Comparison of ENCODE assay signal across 22 cellular contexts in the genomic region with DNA sequence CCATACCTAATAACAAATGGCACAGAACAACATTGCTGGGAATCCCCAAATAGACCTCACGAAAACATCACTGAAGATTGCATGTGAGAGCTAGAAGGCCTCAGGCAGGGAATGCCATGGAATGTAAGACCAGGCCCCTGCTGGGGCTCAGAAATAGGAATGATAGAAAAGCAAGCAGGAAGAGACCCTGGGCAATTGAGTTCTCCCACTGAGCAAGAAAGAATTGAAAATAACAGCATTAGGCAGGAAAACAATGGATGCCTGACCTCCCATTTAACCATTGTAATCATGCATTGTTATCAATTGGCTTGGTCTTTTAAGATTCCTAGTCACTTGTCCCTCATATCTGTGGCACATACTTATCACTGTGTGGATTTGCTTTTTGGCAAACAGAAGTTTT.
"Had no signal": no experiment of that assay in that cellular context is flagged by ENCODE, and none has a peak within 500 bp of the region (broad histone marks: within the 10 kb centered on the region; RNA-seq: fewer than 3 reads in every experiment).

No MANE protein-coding gene starts in this region.

- DNase-seq: activated CD4-positive, alpha-beta memory T cell treated with anti-CD3 and anti-CD28 coated beads for 36 hours; activated CD8-positive, alpha-beta memory T cell treated with anti-CD3 and anti-CD28 coated beads, Interleukin-2, amount 10 ng/mL, durations not matched to agents 7 days and 5 days; activated effector memory CD4-positive, alpha-beta T cell treated with Interleukin-2 at 50 U/mL for 16 hours; activated T-cell treated with anti-CD3 and anti-CD28 coated beads, Interleukin-2, amount 50 U/mL, for 24 hours; colonic mucosa; immature natural killer cell; kidney glomerular epithelial cell; left ventricle myocardium inferior; mammary epithelial cell; right cardiac atrium; stimulated activated CD4-positive, alpha-beta T cell treated with anti-CD3 and anti-CD28 coated beads, Interleukin-2, amount 100 ng/mL, for 24 hours; stimulated activated naive CD8-positive, alpha-beta T cell treated with anti-CD3 and anti-CD28 coated beads, Interleukin-15, Interleukin-2, amounts not matched to agents 100 U/mL and 50 U/mL, for 24 hours; substantia nigra; tibial artery had no signal

- H3K36me3 Mint-ChIP-seq: activated CD4-positive, alpha-beta memory T cell treated with anti-CD3 and anti-CD28 coated beads for 36 hours; activated CD8-positive, alpha-beta memory T cell treated with anti-CD3 and anti-CD28 coated beads, Interleukin-2, amount 10 ng/mL, durations not matched to agents 7 days and 5 days had no signal

- H3K9me3 ChIP-seq: ascending aorta, colonic mucosa, prostate gland had no signal

- H3K27me3 Mint-ChIP-seq: activated CD4-positive, alpha-beta memory T cell treated with anti-CD3 and anti-CD28 coated beads for 36 hours; activated CD8-positive, alpha-beta memory T cell treated with anti-CD3 and anti-CD28 coated beads, Interleukin-2, amount 10 ng/mL, durations not matched to agents 7 days and 5 days; activated naive CD4-positive, alpha-beta T cell treated with anti-CD3 and anti-CD28 coated beads, Interleukin-2, amount 50 U/mL, for 24 hours; activated T-cell treated with anti-CD3 and anti-CD28 coated beads, Interleukin-2, amount 50 U/mL, for 24 hours; central memory CD8-positive, alpha-beta T cell had no signal

- H3K4me3 Mint-ChIP-seq: activated CD4-positive, alpha-beta memory T cell treated with anti-CD3 and anti-CD28 coated beads for 36 hours; activated CD8-positive, alpha-beta memory T cell treated with anti-CD3 and anti-CD28 coated beads, Interleukin-2, amount 10 ng/mL, durations not matched to agents 7 days and 5 days; activated naive CD4-positive, alpha-beta T cell treated with anti-CD3 and anti-CD28 coated beads, Interleukin-2, amount 50 U/mL, for 24 hours; activated T-cell treated with anti-CD3 and anti-CD28 coated beads, Interleukin-2, amount 50 U/mL, for 24 hours; central memory CD8-positive, alpha-beta T cell; immature natural killer cell; T-helper 1 cell treated with Interleukin-12 subunit alpha and Interleukin-12 subunit beta and Interleukin-4 antibody, amounts not matched to agents 30 μg/mL and 1 μg/mL, for 36 hours had no signal

- ATAC-seq: activated CD8-positive, alpha-beta memory T cell treated with anti-CD3 and anti-CD28 coated beads, Interleukin-2, amount 10 ng/mL, durations not matched to agents 7 days and 5 days; right cardiac atrium; stimulated activated naive CD8-positive, alpha-beta T cell treated with anti-CD3 and anti-CD28 coated beads, Interleukin-15, Interleukin-2, amounts not matched to agents 100 U/mL and 50 U/mL, for 24 hours had no signal

- H3K27me3 ChIP-seq: ascending aorta, colonic mucosa, esophagus muscularis mucosa, tibial artery had no signal

- H3K4me1 Mint-ChIP-seq: activated CD8-positive, alpha-beta memory T cell treated with anti-CD3 and anti-CD28 coated beads, Interleukin-2, amount 10 ng/mL, durations not matched to agents 7 days and 5 days; central memory CD8-positive, alpha-beta T cell; immature natural killer cell had no signal

- H3K9me3 Mint-ChIP-seq: central memory CD8-positive, alpha-beta T cell had no signal

- H3K27ac Mint-ChIP-seq: activated CD4-positive, alpha-beta memory T cell treated with anti-CD3 and anti-CD28 coated beads for 36 hours; activated CD8-positive, alpha-beta memory T cell treated with anti-CD3 and anti-CD28 coated beads, Interleukin-2, amount 10 ng/mL, durations not matched to agents 7 days and 5 days; activated naive CD4-positive, alpha-beta T cell treated with anti-CD3 and anti-CD28 coated beads, Interleukin-2, amount 50 U/mL, for 24 hours; activated T-cell treated with anti-CD3 and anti-CD28 coated beads, Interleukin-2, amount 50 U/mL, for 24 hours; immature natural killer cell; T-helper 1 cell treated with Interleukin-12 subunit alpha and Interleukin-12 subunit beta and Interleukin-4 antibody, amounts not matched to agents 30 μg/mL and 1 μg/mL, for 36 hours had no signal

- H3K36me3 ChIP-seq: ascending aorta, colonic mucosa, esophagus muscularis mucosa, left ventricle myocardium inferior, prostate gland, tibial artery had no signal

- FAIRE-seq: endothelial cell of umbilical vein, urothelium cell line had no signal

- H3K4me3 ChIP-seq: ascending aorta, colonic mucosa, esophagus muscularis mucosa, left ventricle myocardium inferior, prostate gland, tibial artery had no signal

- H3K4me1 ChIP-seq: ascending aorta, colonic mucosa, esophagus muscularis mucosa, left ventricle myocardium inferior, prostate gland, tibial artery had no signal

- H3K27ac ChIP-seq: ascending aorta, colonic mucosa, esophagus muscularis mucosa, left ventricle myocardium inferior, prostate gland, tibial artery had no signal
